In the genomic region with DNA sequence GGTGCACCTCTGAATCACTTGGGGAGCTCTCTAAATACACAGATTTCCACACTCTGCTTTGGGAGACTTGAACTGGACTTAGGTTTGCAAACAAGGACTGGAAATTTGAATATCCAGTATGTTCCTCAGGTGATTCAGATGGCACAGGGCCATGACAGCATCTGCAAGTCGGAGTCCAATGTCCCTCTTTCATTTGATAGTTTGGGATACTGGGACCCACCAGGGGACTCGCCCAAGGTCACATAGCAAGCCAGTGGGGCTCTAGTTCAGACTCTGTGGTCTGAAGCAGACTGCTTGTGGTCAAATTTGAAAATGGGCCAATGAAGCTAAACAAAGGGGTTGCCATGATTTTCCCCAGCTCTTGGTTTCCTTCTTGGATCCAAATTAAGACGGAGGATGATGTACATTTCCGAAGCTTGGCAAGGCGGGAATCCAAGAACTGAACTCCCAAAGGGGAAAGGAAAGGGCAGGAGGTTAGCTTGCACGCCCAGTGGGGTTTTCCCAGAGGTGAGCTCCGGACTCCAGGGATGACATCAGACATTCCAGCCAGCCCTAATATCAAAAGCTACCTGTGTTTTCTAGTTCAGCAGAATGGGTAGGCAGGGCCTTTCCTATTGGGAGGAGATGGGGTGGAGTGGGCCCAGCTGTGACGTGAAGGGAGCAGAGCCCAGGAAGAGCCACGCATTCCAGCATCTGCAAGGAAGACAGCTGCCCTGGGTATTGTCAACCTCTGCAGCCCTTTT, we compare ENCODE assay signal across 9 cellular contexts. TPM values are rescaled to one million over a fixed set of nuclear protein-coding genes. Genes with fewer than 3 reads are reported as not detected.
A peak's percentile ranks its signal among the peaks of the same experiment; 100 is the strongest.
DNase-seq lines count a peak whose midpoint lies in the region; ATAC-seq and TF ChIP-seq lines count a peak whose summit lies in the region.
"Had no signal": no experiment of that assay in that cellular context is flagged by ENCODE, and none has a peak within 500 bp of the region (broad histone marks: within the 10 kb centered on the region; RNA-seq: fewer than 3 reads in every experiment).

No MANE protein-coding gene starts in this region.

- 68% methylated on average over 9 of the region's 9 CpGs for WGBS in urinary bladder

- intact Hi-C loops in Panc1 (cut with micrococcal nuclease; ENCODE audit: unreplicated experiment) = no loop called here

- H3K9ac ChIP-seq in duodenal mucosa (ENCODE audit: low read depth in 1 of 2, low read length in 2 of 2) = no peak overlapping the region
- no peak overlapping the region for H3K9ac ChIP-seq in mucosa of rectum (ENCODE audit: low read depth in 1 of 2, low read length in 2 of 2)

- TF ChIP-seq CTCF in Panc1 (IDR thresholded peaks at IDR 0.05) = no peak

- H3K4me1 ChIP-seq in Panc1 (ENCODE audit: control insufficient read depth, insufficient read depth, low read length) = peaks cover 27% of the 10 kb centered on the region
- H3K4me1 ChIP-seq in duodenal mucosa (ENCODE audit: control insufficient read depth in 1 of 2, insufficient read depth in 2 of 2, low read length in 2 of 2) = peaks cover 34 to 37% of the 10 kb centered on the region in 2 donors
- peaks cover 26 to 31% of the 10 kb centered on the region in 2 donors for H3K4me1 ChIP-seq in mucosa of rectum (ENCODE audit: control insufficient read depth in 2 of 2, insufficient read depth in 2 of 2, low read length in 2 of 2)
- peaks cover 3% of the 10 kb centered on the region for H3K4me1 ChIP-seq in urinary bladder (ENCODE audit: insufficient read depth)

- H3K9me3 ChIP-seq in Panc1 (ENCODE audit: control insufficient read depth, insufficient read depth, low read depth, low read length) (no peaks in the 10 kb centered on the region), duodenal mucosa (ENCODE audit: control insufficient read depth in 1 of 2, low read length in 2 of 2) (no peaks in the 10 kb centered on the region), mucosa of rectum (ENCODE audit: control insufficient read depth in 2 of 2, low read length in 2 of 2) (no peaks in the 10 kb centered on the region)

- no TSS peak for BruUV-seq in Panc1 (replicated peaks; lab: Mats Ljungman, UMichigan)

- DNase-seq in Panc1 (ENCODE audit: low read depth, low spot score) (no peak), NCI-H526 treated with DMSO at 0.1 percent for 48 hours (lab: John Stamatoyannopoulos, UW) (no peak)
- DNase-seq: activated T-cell treated with anti-CD3 and anti-CD28 coated beads, Interleukin-2, amount 50 U/mL, for 48 hours had no signal

- no peaks in the 10 kb centered on the region for H3K36me3 ChIP-seq in Panc1 (ENCODE audit: control insufficient read depth, insufficient read depth, low read length)
- no peaks in the 10 kb centered on the region for H3K36me3 ChIP-seq in duodenal mucosa (ENCODE audit: control insufficient read depth in 1 of 2, insufficient read depth in 2 of 2, low read length in 2 of 2)
- no peaks in the 10 kb centered on the region for H3K36me3 ChIP-seq in mucosa of rectum (ENCODE audit: control insufficient read depth in 2 of 2, insufficient read depth in 2 of 2, low read length in 2 of 2)
- H3K36me3 ChIP-seq in urinary bladder (ENCODE audit: insufficient read depth) = no peaks in the 10 kb centered on the region

- ATAC-seq in Panc1 = no peak
- no peak for ATAC-seq in HG03108 (IDR thresholded peaks at IDR 0.05; ENCODE audit: unreplicated experiment)
- ATAC-seq in HG02623 (IDR thresholded peaks at IDR 0.05; ENCODE audit: unreplicated experiment) = no peak

- CTCF ChIA-PET in Panc1 (lab: Charles Lee) = interaction anchor here (1.7 kb wide), 1 partner anchor 77 kb away, joined by 5 read pairs; no protein-coding TSS in a partner anchor

- no peaks in the 10 kb centered on the region for H3K27me3 ChIP-seq in Panc1 (ENCODE audit: control insufficient read depth, insufficient read depth, low read length)
- H3K27me3 ChIP-seq in duodenal mucosa (ENCODE audit: control insufficient read depth in 1 of 2, insufficient read depth in 2 of 2, low read length in 2 of 2) = no peaks in the 10 kb centered on the region
- H3K27me3 ChIP-seq in mucosa of rectum (ENCODE audit: control insufficient read depth in 2 of 2, insufficient read depth in 2 of 2, low read length in 2 of 2) = no peaks in the 10 kb centered on the region

- POLR2A ChIA-PET in Panc1 (lab: Charles Lee) = no interaction called here

- in situ Hi-C loops in Panc1 (cut with HindIII; ENCODE audit: low pct_unique_long_range_greater_than_20kb, low sequenced_read_pairs) = no loop called here

- H3K27ac ChIP-seq in Panc1 (ENCODE audit: low read length) (peak overlapping the region; percentile 34; the same call in 1 of the 2 replicates), duodenal mucosa (ENCODE audit: low read depth, low read length) (peak overlapping the region; percentile 13), mucosa of rectum (ENCODE audit: low read depth in 2 of 2, low read length in 2 of 2) (peak overlapping the region; percentile 31 to 68), urinary bladder (ENCODE audit: low read depth) (peak overlapping the region; percentile 48)

- H3K4me3 ChIP-seq in Panc1 (ENCODE audit: low read depth in 2 of 2, low read length in 2 of 2) (no peak overlapping the region), duodenal mucosa (ENCODE audit: low read depth in 1 of 2, low read length in 2 of 2) (no peak overlapping the region), mucosa of rectum (ENCODE audit: low read length in 2 of 2) (no peak overlapping the region), urinary bladder (ENCODE audit: low read depth, low read length) (no peak overlapping the region)

RNA-seq across cellular contexts. Expression of gene SYS1, which starts 3.4 kb away (rescaled TPM):
- 29.1 TPM for total RNA-seq in Panc1 (2021; ENCODE audit: unreplicated experiment)
- polyA plus RNA-seq in Panc1 (2012; ENCODE audit: insufficient read length) = 38.8 TPM
- 19.5 TPM for total RNA-seq in urinary bladder
- polyA plus RNA-seq in urinary bladder = 39.4 TPM

RNA-seq across cellular contexts. Expression of gene SDC4, which starts 11.4 kb away (rescaled TPM):
- total RNA-seq in Panc1 (2021; ENCODE audit: unreplicated experiment) = 93.3 TPM
- 63.5 TPM for polyA plus RNA-seq in Panc1 (2012; ENCODE audit: insufficient read length)
- total RNA-seq in urinary bladder = 28.9 TPM
- polyA plus RNA-seq in urinary bladder = 110 TPM

RNA-seq across cellular contexts. Expression of gene TP53TG5, which starts 18.5 kb away (rescaled TPM):
- total RNA-seq in Panc1 (2021; ENCODE audit: unreplicated experiment) (not detected), urinary bladder (0.69 TPM)
- polyA plus RNA-seq in Panc1 (2012; ENCODE audit: insufficient read length) = 0.80 TPM
- polyA plus RNA-seq in urinary bladder = 0.96 TPM
- total RNA-seq: glomerular endothelial cell had no signal

RNA-seq across cellular contexts. Expression of gene DBNDD2, which starts 48.5 kb away (rescaled TPM):
- total RNA-seq in Panc1 (2021; ENCODE audit: unreplicated experiment) (55.4 TPM), urinary bladder (15.5 TPM)
- 64.1 TPM for polyA plus RNA-seq in Panc1 (2012; ENCODE audit: insufficient read length)
- polyA plus RNA-seq in urinary bladder = 194 TPM

RNA-seq across cellular contexts. Expression of gene MATN4, which starts 51.5 kb away (rescaled TPM):
- 0.15 TPM for total RNA-seq in Panc1 (2021; ENCODE audit: unreplicated experiment)
- 0.31 TPM for polyA plus RNA-seq in Panc1 (2012; ENCODE audit: insufficient read length)
- total RNA-seq in urinary bladder = 1.5 TPM
- polyA plus RNA-seq in urinary bladder = 0.58 TPM
- total RNA-seq: glomerular endothelial cell had no signal
